Comparison of ENCODE assay signal across 24 cellular contexts in genomic region chr16:23140082-23140481, GRCh38. TPM values are rescaled to one million over a fixed set of nuclear protein-coding genes. Genes with fewer than 3 reads are reported as not detected.
DNase-seq lines count a peak whose midpoint lies in the region; ATAC-seq and TF ChIP-seq lines count a peak whose summit lies in the region.
"Had no signal": no experiment of that assay in that cellular context is flagged by ENCODE, and none has a peak within 500 bp of the region (broad histone marks: within the 10 kb centered on the region; RNA-seq: fewer than 3 reads in every experiment).

No MANE protein-coding gene starts in this region.

- TF ChIP-seq CTCF in heart left ventricle (IDR thresholded peaks at IDR 0.05) (no peak), esophagus squamous epithelium (IDR thresholded peaks at IDR 0.05) (no peak), osteoblast (IDR thresholded peaks at IDR 0.05; ENCODE audit: extremely low read depth, low read depth, low read length) (no peak)

- no peaks in the 10 kb centered on the region for H3K27me3 ChIP-seq in heart left ventricle
- H3K27me3 ChIP-seq in esophagus squamous epithelium, result no peaks in the 10 kb centered on the region
- no peaks in the 10 kb centered on the region for H3K27me3 ChIP-seq in osteoblast (ENCODE audit: insufficient read depth, low read length)
- H3K27me3 ChIP-seq: BLaER1 treated with 17β-estradiol and CSF1 and Interleukin-3, amounts not matched to agents 10 nM and 100 nM; SJSA1 had no signal

- 40 to 51% (median 44%) methylated on average over 3 of the region's 3 CpGs for WGBS in heart left ventricle, 4 donors
- 57 to 66% methylated on average over 3 of the region's 3 CpGs for WGBS in esophagus squamous epithelium, 2 donors

- H3K4me1 ChIP-seq in heart left ventricle (peaks cover 0 to 59% (median 22%) of the 10 kb centered on the region in 12 donors), esophagus squamous epithelium (peaks cover 0 to 79% (median 37%) of the 10 kb centered on the region in 3 donors), osteoblast (ENCODE audit: insufficient read depth, low read length) (peaks cover 1% of the 10 kb centered on the region)

- DNase-seq in heart left ventricle (no peak), Right ventricle myocardium superior (no peak), caudate nucleus (lab: John Stamatoyannopoulos, UW) (no peak), esophagus squamous epithelium (lab: John Stamatoyannopoulos, UW) (no peak), cerebellar cortex (ENCODE audit: low spot score) (no peak), COLO829 (ENCODE audit: low spot score) (no peak), osteoblast (ENCODE audit: insufficient read length, low spot score, missing footprints) (no peak)
- DNase-seq: Caco-2; CD4-positive, alpha-beta memory T cell; GM23248; H9; KBM-7; MM.1S; NCI-H1694; NCI-H2029 treated with DMSO at 0.1 percent for 48 hours; NCI-H446 treated with DMSO at 0.1 percent for 48 hours; NCI-H526 treated with DMSO at 0.1 percent for 48 hours; PC-9 had no signal

- H3K79me2 ChIP-seq in osteoblast (ENCODE audit: insufficient read depth, low read length), result peaks cover 94% of the 10 kb centered on the region

- H3K36me3 ChIP-seq in heart left ventricle (no peaks in the 10 kb centered on the region), esophagus squamous epithelium (no peaks in the 10 kb centered on the region), osteoblast (ENCODE audit: insufficient read depth, low read length) (no peaks in the 10 kb centered on the region)
- H3K36me3 ChIP-seq: SJSA1 had no signal

- H3K4me3 ChIP-seq in heart left ventricle (no peak overlapping the region), esophagus squamous epithelium (no peak overlapping the region), osteoblast (ENCODE audit: insufficient read depth, low read length) (no peak overlapping the region)
- H3K4me3 ChIP-seq: BLaER1 treated with 17β-estradiol and CSF1 and Interleukin-3, amounts not matched to agents 10 nM and 100 nM; GM23248; PC-9; SJSA1 had no signal

- peaks cover 16% of the 10 kb centered on the region for H4K20me1 ChIP-seq in osteoblast (ENCODE audit: insufficient read depth, low read length)

- intact Hi-C loops in heart left ventricle (cut with DNase I), result loop anchor here in 1 of 10 donors (10.0 kb wide), 1 partner anchor 945 kb away; no protein-coding TSS in a partner anchor
- intact Hi-C loops in Right ventricle myocardium superior (cut with DNase I), result no loop called here
- intact Hi-C loops in esophagus squamous epithelium (cut with DNase I), result no loop called here

- peak overlapping the region in 7 of 12 donors; percentile 5 to 80 (median 54) for H3K27ac ChIP-seq in heart left ventricle
- H3K27ac ChIP-seq in caudate nucleus (ENCODE audit: low read depth, low read length), result peak overlapping the region; percentile 18
- H3K27ac ChIP-seq in esophagus squamous epithelium, result peak overlapping the region in 3 of 4 donors; percentile 81 to 97 (median 86)
- peak overlapping the region; percentile 46 for H3K27ac ChIP-seq in temporal lobe (ENCODE audit: low read depth, low read length)
- no peak overlapping the region for H3K27ac ChIP-seq in osteoblast (ENCODE audit: low read depth, low read length)
- H3K27ac ChIP-seq: BLaER1 treated with 17β-estradiol and CSF1 and Interleukin-3, amounts not matched to agents 10 nM and 100 nM; GM23248; PC-9; SJSA1 had no signal

- H3K4me2 ChIP-seq in osteoblast (ENCODE audit: insufficient read depth, low read length), result no peak overlapping the region
- H3K4me2 ChIP-seq: BLaER1 treated with 17β-estradiol and CSF1 and Interleukin-3, amounts not matched to agents 10 nM and 100 nM; PC-9 had no signal

- TF ChIP-seq POLR2A in heart left ventricle (IDR thresholded peaks at IDR 0.05), result no peak
- no peak for TF ChIP-seq POLR2A in esophagus squamous epithelium (IDR thresholded peaks at IDR 0.05)

- ATAC-seq in heart left ventricle (no peak), Right ventricle myocardium superior (ENCODE audit: poor library complexity) (no peak)
- ATAC-seq: Right ventricle myocardium inferior had no signal

- no peak overlapping the region for H2AFZ ChIP-seq in osteoblast (ENCODE audit: low read length)
- H2AFZ ChIP-seq: GM23248, PC-9 had no signal

- H3K9me3 ChIP-seq in heart left ventricle (peaks cover 0 to 39% (median 13%) of the 10 kb centered on the region in 12 donors), esophagus squamous epithelium (peaks cover 0 to 5% (median 0%) of the 10 kb centered on the region in 3 donors), osteoblast (ENCODE audit: low read depth, low read length) (peaks cover 3% of the 10 kb centered on the region)
- H3K9me3 ChIP-seq: Caco-2 had no signal

RNA-seq across cellular contexts. Expression of gene USP31, which starts 9.2 kb away (rescaled TPM):
- total RNA-seq in heart left ventricle (10 to 100 TPM; 19.1 to 49.9 (median 23.8) TPM), Right ventricle myocardium superior (25.7 TPM), esophagus squamous epithelium (10 to 100 TPM in 2 of 4 donors, 1 to 10 TPM in 2; 7.8 to 29.9 (median 11.0) TPM), temporal lobe (25.1 TPM), osteoblast (6.2 and 7.4 TPM in 2 replicates)
- polyA plus RNA-seq in heart left ventricle, result 10 to 100 TPM in 1 of 2 donors, 1 to 10 TPM in 1; 9.2 to 48.2 TPM

RNA-seq across cellular contexts. Expression of gene SCNN1G, which starts 42.5 kb away (rescaled TPM):
- total RNA-seq in heart left ventricle (under 1 TPM in 3 of 9 donors, not detected in 6; 0.08 to 0.20 (median 0.16) TPM), Right ventricle myocardium superior (0.13 TPM), esophagus squamous epithelium (10 to 100 TPM in 1 of 4 donors, 1 to 10 TPM in 3; 5.0 to 10.8 (median 7.0) TPM), temporal lobe (0.98 TPM), osteoblast (not detected in 2 replicates)
- polyA plus RNA-seq in heart left ventricle, result under 1 TPM in 1 of 2 donors, not detected in 1; 0.03 TPM
- total RNA-seq: Caco-2; CD4-positive, alpha-beta memory T cell; GM23248; PC-9; RPMI7951; SJSA1 had no signal
- polyA plus RNA-seq: AG04450; CD4-positive, alpha-beta memory T cell; GM23248 had no signal
